Comparison of ENCODE assay signal across 15 cellular contexts in genomic region chr11:67551697-67552096, GRCh38. TPM values are rescaled to one million over a fixed set of nuclear protein-coding genes. Genes with fewer than 3 reads are reported as not detected.
"Had no signal": no experiment of that assay in that cellular context is flagged by ENCODE, and none has a peak within 500 bp of the region (broad histone marks: within the 10 kb centered on the region; RNA-seq: fewer than 3 reads in every experiment).

No MANE protein-coding gene starts in this region.

RNA-seq across cellular contexts. Expression of gene CABP2, which starts 28.5 kb away (rescaled TPM):
- total RNA-seq: stomach, subcutaneous adipose tissue, suprapubic skin, temporal lobe, testis, thoracic aorta, thyroid gland, tibial nerve, transverse colon, upper lobe of left lung, upper lobe of right lung, ureter, urinary bladder, uterus, vagina had no signal
- polyA plus RNA-seq: stomach, urinary bladder had no signal
